ENCODE assay signal across 11 cellular contexts in genomic region chr6:45231660-45232059, GRCh38.
"Had no signal": no experiment of that assay in that cellular context is flagged by ENCODE, and none has a peak within 500 bp of the region (broad histone marks: within the 10 kb centered on the region; RNA-seq: fewer than 3 reads in every experiment).

No MANE protein-coding gene starts in this region.

- H3K4me1 ChIP-seq: HAP-1 had no signal

- H2AFZ ChIP-seq: GM23248, GM23338 had no signal

- DNase-seq: GM23248, GOT3, H7, H9, HCEC 1CT, HFFc6 had no signal

- H3K27ac ChIP-seq: GM23248 had no signal

- ATAC-seq: GM23338, HCT116 had no signal

- H3K36me3 ChIP-seq: HAP-1 had no signal

- FAIRE-seq: H1, H54 had no signal

- H3K4me3 ChIP-seq: GM23248, GM23338, HAP-1 had no signal

- H3K4me2 ChIP-seq: GM23338 had no signal

- H3K9ac ChIP-seq: GM23248 had no signal
